ENCODE assay signal across 15 cellular contexts in genomic region chr11:80698646-80699045, GRCh38.
"Had no signal": no experiment of that assay in that cellular context is flagged by ENCODE, and none has a peak within 500 bp of the region (broad histone marks: within the 10 kb centered on the region; RNA-seq: fewer than 3 reads in every experiment).

No MANE protein-coding gene starts in this region.

- H3K4me1 ChIP-seq: suprapubic skin had no signal

- H3K4me3 ChIP-seq: suprapubic skin had no signal

- H3K27me3 Mint-ChIP-seq: activated CD4-positive, alpha-beta T cell treated with anti-CD3 and anti-CD28 coated beads, Interleukin-2, amount 10 ng/mL, durations not matched to agents 24 days and 14 days; activated naive CD8-positive, alpha-beta T cell treated with anti-CD3 and anti-CD28 coated beads for 36 hours; progenitor cell of endocrine pancreas; stimulated activated naive CD8-positive, alpha-beta T cell treated with anti-CD3 and anti-CD28 coated beads, Interleukin-15, Interleukin-2, amounts not matched to agents 100 ng/mL and 50 ng/mL, for 24 hours had no signal

- H3K4me1 Mint-ChIP-seq: activated CD4-positive, alpha-beta T cell treated with anti-CD3 and anti-CD28 coated beads, Interleukin-2, amount 10 ng/mL, durations not matched to agents 24 days and 14 days; activated naive CD8-positive, alpha-beta T cell treated with anti-CD3 and anti-CD28 coated beads for 36 hours; brain; nephron progenitor cell had no signal

- H3K27me3 ChIP-seq: suprapubic skin had no signal

- H3K36me3 ChIP-seq: suprapubic skin had no signal

- H3K9me3 Mint-ChIP-seq: activated CD4-positive, alpha-beta T cell treated with anti-CD3 and anti-CD28 coated beads, Interleukin-2, amount 10 ng/mL, durations not matched to agents 24 days and 14 days; nephron progenitor cell had no signal

- DNase-seq: activated CD4-positive, alpha-beta T cell treated with anti-CD3 and anti-CD28 coated beads, Interleukin-2, amount 10 ng/mL, durations not matched to agents 24 days and 14 days; activated CD4-positive, CD25-positive, alpha-beta regulatory T cell; activated CD8-positive, alpha-beta memory T cell treated with anti-CD3 and anti-CD28 coated beads, Interleukin-2, amount 50 U/mL, for 48 hours; activated gamma-delta T cell treated with Interleukin-2 at 50 U/mL for 16 hours; activated naive CD8-positive, alpha-beta T cell treated with anti-CD3 and anti-CD28 coated beads for 36 hours; activated T-cell treated with anti-CD3 and anti-CD28 coated beads, Interleukin-2, amount 50 U/mL, for 72 hours; effector CD8-positive, alpha-beta T cell; left ventricle myocardium superior; nephron progenitor cell; small intestine had no signal

- H3K36me3 Mint-ChIP-seq: activated naive CD8-positive, alpha-beta T cell treated with anti-CD3 and anti-CD28 coated beads for 36 hours; brain had no signal

- H3K27ac Mint-ChIP-seq: activated CD4-positive, alpha-beta T cell treated with anti-CD3 and anti-CD28 coated beads, Interleukin-2, amount 10 ng/mL, durations not matched to agents 24 days and 14 days; activated naive CD8-positive, alpha-beta T cell treated with anti-CD3 and anti-CD28 coated beads for 36 hours; activated T-cell treated with anti-CD3 and anti-CD28 coated beads, Interleukin-2, amount 50 U/mL, for 72 hours; progenitor cell of endocrine pancreas; stimulated activated naive CD8-positive, alpha-beta T cell treated with anti-CD3 and anti-CD28 coated beads, Interleukin-15, Interleukin-2, amounts not matched to agents 100 ng/mL and 50 ng/mL, for 24 hours; T-helper 1 cell treated with Interleukin-12 subunit alpha and Interleukin-12 subunit beta and Interleukin-4 antibody, amounts not matched to agents 30 μg/mL and 1 μg/mL, for 36 hours had no signal

- H3K27ac ChIP-seq: suprapubic skin had no signal

- H3K4me3 Mint-ChIP-seq: activated CD4-positive, alpha-beta T cell treated with anti-CD3 and anti-CD28 coated beads, Interleukin-2, amount 10 ng/mL, durations not matched to agents 24 days and 14 days; activated naive CD8-positive, alpha-beta T cell treated with anti-CD3 and anti-CD28 coated beads for 36 hours; activated T-cell treated with anti-CD3 and anti-CD28 coated beads, Interleukin-2, amount 50 U/mL, for 72 hours; brain; nephron progenitor cell; stimulated activated naive CD8-positive, alpha-beta T cell treated with anti-CD3 and anti-CD28 coated beads, Interleukin-15, Interleukin-2, amounts not matched to agents 100 ng/mL and 50 ng/mL, for 24 hours; T-helper 1 cell treated with Interleukin-12 subunit alpha and Interleukin-12 subunit beta and Interleukin-4 antibody, amounts not matched to agents 30 μg/mL and 1 μg/mL, for 36 hours had no signal

- ATAC-seq: activated T-cell treated with anti-CD3 and anti-CD28 coated beads, Interleukin-2, amount 50 U/mL, for 72 hours had no signal

- H3K9me3 ChIP-seq: suprapubic skin had no signal
